Comparison of ENCODE assay signal across 11 cellular contexts in genomic region chr1:98325646-98326441, GRCh38.
DNase-seq lines count a peak whose midpoint lies in the region; ATAC-seq and TF ChIP-seq lines count a peak whose summit lies in the region.
"Had no signal": no experiment of that assay in that cellular context is flagged by ENCODE, and none has a peak within 500 bp of the region (broad histone marks: within the 10 kb centered on the region; RNA-seq: fewer than 3 reads in every experiment).

No MANE protein-coding gene starts in this region.

- TF ChIP-seq CTCF in coronary artery (IDR thresholded peaks at IDR 0.05) (no peak), type B pancreatic cell (conservative IDR thresholded peaks at IDR 0.05) (no peak)

- H3K4me3 Mint-ChIP-seq in type B pancreatic cell = no peak overlapping the region
- H3K4me3 Mint-ChIP-seq: endodermal cell had no signal

- H3K27me3 Mint-ChIP-seq in type B pancreatic cell = no peaks in the 10 kb centered on the region

- ATAC-seq in HG02852 (IDR thresholded peaks at IDR 0.05; ENCODE audit: unreplicated experiment) (no peak), HG02973 (IDR thresholded peaks at IDR 0.05; ENCODE audit: unreplicated experiment) (no peak)
- ATAC-seq: stimulated activated naive CD8-positive, alpha-beta T cell treated with anti-CD3 and anti-CD28 coated beads, Interleukin-15, Interleukin-2, amounts not matched to agents 100 U/mL and 50 U/mL, for 24 hours had no signal

- DNase-seq in ACHN (peak; percentile 95), MV-4-11 (lab: John Stamatoyannopoulos, UW) (peak; percentile 20), coronary artery (ENCODE audit: low spot score) (peak; percentile 87), lung microvascular endothelial cell (ENCODE audit: low read depth in 2 of 2) (peak; percentile 76 to 93), type B pancreatic cell (ENCODE audit: extremely low spot score, unreplicated experiment) (no peak), AG20443 (ENCODE audit: low spot score) (no peak)
- DNase-seq: endodermal cell; stimulated activated naive CD8-positive, alpha-beta T cell treated with anti-CD3 and anti-CD28 coated beads, Interleukin-15, Interleukin-2, amounts not matched to agents 100 U/mL and 50 U/mL, for 24 hours had no signal

- H3K4me3 ChIP-seq in coronary artery = no peak overlapping the region

- in situ Hi-C loops in ACHN (cut with HindIII; ENCODE audit: low pct_ligation_motif_present, low pct_unique_long_range_greater_than_20kb, low sequenced_read_pairs) = no loop called here

- H3K27ac ChIP-seq in coronary artery = peak overlapping the region in 1 of 2 donors; percentile 37
- H3K27ac ChIP-seq: C4-2B had no signal

- H3K36me3 Mint-ChIP-seq in type B pancreatic cell = no peaks in the 10 kb centered on the region

- peaks cover 7% of the 10 kb centered on the region for H3K4me1 Mint-ChIP-seq in type B pancreatic cell (ENCODE audit: unreplicated experiment)

- H3K9me3 Mint-ChIP-seq in type B pancreatic cell = no peaks in the 10 kb centered on the region
- H3K9me3 Mint-ChIP-seq: endodermal cell had no signal

- H3K27ac Mint-ChIP-seq in type B pancreatic cell = no peak overlapping the region

Comparison
In these comparisons a context has a peak if more than half of its experiments do, and no peak if none do; other contexts are left out.
1. DNase-seq: peak in ACHN (single experiment), MV-4-11 (single experiment), coronary artery (single experiment) and lung microvascular endothelial cell (2 of 2); none in type B pancreatic cell (single experiment) and AG20443 (single experiment).